ENCODE assay signal across 8 cellular contexts in the genomic region with DNA sequence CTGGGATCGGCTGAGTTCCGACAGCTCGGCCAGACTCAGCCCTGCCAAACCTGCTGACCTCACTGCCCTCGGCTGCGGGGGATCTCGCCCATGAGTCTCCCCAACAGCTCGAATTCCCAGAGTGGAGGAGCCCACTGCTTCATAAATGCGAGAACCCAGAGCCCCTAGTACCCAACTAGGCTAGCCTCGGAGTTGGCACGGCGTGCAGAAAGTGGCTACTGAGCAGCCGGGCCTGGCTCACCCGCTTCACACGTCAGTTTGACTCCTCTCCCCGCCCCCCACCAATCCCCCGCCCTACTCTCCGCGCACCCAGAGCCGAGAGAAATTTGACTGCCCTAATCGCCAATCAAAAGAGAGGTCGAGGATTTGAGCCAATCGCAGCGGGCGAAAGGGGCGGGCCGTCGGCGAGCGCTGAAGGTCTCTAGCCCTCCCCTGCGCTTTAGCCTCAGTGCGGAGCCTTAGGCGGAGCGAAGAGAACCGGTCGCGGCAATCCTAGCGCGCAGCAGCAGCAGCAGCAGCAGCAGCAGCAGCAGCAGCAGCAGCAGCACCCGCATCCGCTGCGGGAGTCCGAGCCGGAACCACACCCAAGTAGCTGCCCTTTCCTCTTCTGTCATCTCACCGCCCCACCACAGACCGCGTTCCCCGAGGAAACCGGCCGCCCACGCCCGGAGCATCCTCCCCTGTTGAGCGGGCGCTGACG. TPM values are rescaled to one million over a fixed set of nuclear protein-coding genes. Genes with fewer than 3 reads are reported as not detected.
DNase-seq lines count a peak whose midpoint lies in the region; ATAC-seq and TF ChIP-seq lines count a peak whose summit lies in the region.

A gene (plus strand): TSS at position 448 of the 700 bp plus-strand sequence. CDS start 264 bp downstream, outside the sequence.

- no peaks in the 10 kb centered on the region for H3K27me3 Mint-ChIP-seq in activated T-cell treated with anti-CD3 and anti-CD28 coated beads, Interleukin-2, amount 50 U/mL, for 24 hours

- H3K4me3 Mint-ChIP-seq in activated T-cell treated with anti-CD3 and anti-CD28 coated beads, Interleukin-2, amount 50 U/mL, for 24 hours, result peak within 1 kb of the TSS; percentile 96

- no peaks in the 10 kb centered on the region for H3K9me3 Mint-ChIP-seq in activated T-cell treated with anti-CD3 and anti-CD28 coated beads, Interleukin-2, amount 50 U/mL, for 24 hours

- in situ Hi-C loops in KBM-7 (cut with MboI; ENCODE audit: low pct_unique_long_range_greater_than_20kb, low sequenced_read_pairs), result no loop called here

- ATAC-seq in GM21717 (IDR thresholded peaks at IDR 0.05; ENCODE audit: unreplicated experiment), result peak; percentile 79

- no peaks in the 10 kb centered on the region for H3K27me3 ChIP-seq in mucosa of stomach (ENCODE audit: control insufficient read depth, insufficient read depth, low read length)

- peaks cover 47% of the 10 kb centered on the region for H3K36me3 Mint-ChIP-seq in activated T-cell treated with anti-CD3 and anti-CD28 coated beads, Interleukin-2, amount 50 U/mL, for 24 hours (ENCODE audit: low read depth)

- H3K36me3 ChIP-seq in mucosa of stomach (ENCODE audit: control insufficient read depth, insufficient read depth, low read length), result no peaks in the 10 kb centered on the region

- peaks cover 49% of the 10 kb centered on the region for H3K4me1 Mint-ChIP-seq in activated T-cell treated with anti-CD3 and anti-CD28 coated beads, Interleukin-2, amount 50 U/mL, for 24 hours (ENCODE audit: low read depth)

- H3K9me3 ChIP-seq in mucosa of stomach (ENCODE audit: control insufficient read depth, low read length), result no peaks in the 10 kb centered on the region

- peak within 1 kb of the TSS; percentile 99 for H3K27ac Mint-ChIP-seq in activated T-cell treated with anti-CD3 and anti-CD28 coated beads, Interleukin-2, amount 50 U/mL, for 24 hours

- TF ChIP-seq POLR2A in erythroblast (IDR thresholded peaks at IDR 0.05; ENCODE audit: low read length), result peak; percentile 95

- peak within 1 kb of the TSS; percentile 81 for H3K4me3 ChIP-seq in mucosa of stomach (ENCODE audit: low read length)

- peak within 1 kb of the TSS; percentile 77 for H3K9ac ChIP-seq in mucosa of stomach (ENCODE audit: low read length)

- peaks cover 7% of the 10 kb centered on the region for H3K4me1 ChIP-seq in mucosa of stomach (ENCODE audit: control insufficient read depth, insufficient read depth, low read length)

- peak; percentile 89 for DNase-seq in DMS153 treated with DMSO at 0.1 percent for 48 hours (lab: John Stamatoyannopoulos, UW; ENCODE audit: unreplicated experiment)
- DNase-seq in KBM-7, result peak; percentile 96
- DNase-seq in activated T-cell treated with anti-CD3 and anti-CD28 coated beads, Interleukin-2, amount 50 U/mL, for 24 hours, result peak; percentile 95
- DNase-seq in erythroblast (lab: John Stamatoyannopoulos, UW), result peak; percentile 97 to 98
- DNase-seq in stimulated activated CD8-positive, alpha-beta memory T cell treated with anti-CD3 and anti-CD28 coated beads, Interleukin-7, amount 100 ng/mL, for 1 hour (ENCODE audit: low read depth in 2 of 2), result peak; percentile 89 to 92

TF ChIP-seq in PFSK-1, 5 proteins besides CTCF, POLR2A, EP300 and RAD21:
- TF ChIP-seq TAF1 (IDR thresholded peaks at IDR 0.05; ENCODE audit: borderline replicate concordance, insufficient read depth, low read length) (peak; percentile 88), SIN3A (IDR thresholded peaks at IDR 0.05; ENCODE audit: borderline replicate concordance, insufficient read depth, low read length) (0 out of 2 replicates have a peak, but pooled peaks have one; percentile 20), POLR2AphosphoS5 (IDR thresholded peaks at IDR 0.05; ENCODE audit: low read depth, low read length) (peak; percentile 99), FOXP2 (optimal IDR thresholded peaks at IDR 0.05; ENCODE audit: borderline replicate concordance, extremely low read depth, extremely low read length, insufficient read depth) (peak; percentile 61)
- TF ChIP-seq, protein P1, sequence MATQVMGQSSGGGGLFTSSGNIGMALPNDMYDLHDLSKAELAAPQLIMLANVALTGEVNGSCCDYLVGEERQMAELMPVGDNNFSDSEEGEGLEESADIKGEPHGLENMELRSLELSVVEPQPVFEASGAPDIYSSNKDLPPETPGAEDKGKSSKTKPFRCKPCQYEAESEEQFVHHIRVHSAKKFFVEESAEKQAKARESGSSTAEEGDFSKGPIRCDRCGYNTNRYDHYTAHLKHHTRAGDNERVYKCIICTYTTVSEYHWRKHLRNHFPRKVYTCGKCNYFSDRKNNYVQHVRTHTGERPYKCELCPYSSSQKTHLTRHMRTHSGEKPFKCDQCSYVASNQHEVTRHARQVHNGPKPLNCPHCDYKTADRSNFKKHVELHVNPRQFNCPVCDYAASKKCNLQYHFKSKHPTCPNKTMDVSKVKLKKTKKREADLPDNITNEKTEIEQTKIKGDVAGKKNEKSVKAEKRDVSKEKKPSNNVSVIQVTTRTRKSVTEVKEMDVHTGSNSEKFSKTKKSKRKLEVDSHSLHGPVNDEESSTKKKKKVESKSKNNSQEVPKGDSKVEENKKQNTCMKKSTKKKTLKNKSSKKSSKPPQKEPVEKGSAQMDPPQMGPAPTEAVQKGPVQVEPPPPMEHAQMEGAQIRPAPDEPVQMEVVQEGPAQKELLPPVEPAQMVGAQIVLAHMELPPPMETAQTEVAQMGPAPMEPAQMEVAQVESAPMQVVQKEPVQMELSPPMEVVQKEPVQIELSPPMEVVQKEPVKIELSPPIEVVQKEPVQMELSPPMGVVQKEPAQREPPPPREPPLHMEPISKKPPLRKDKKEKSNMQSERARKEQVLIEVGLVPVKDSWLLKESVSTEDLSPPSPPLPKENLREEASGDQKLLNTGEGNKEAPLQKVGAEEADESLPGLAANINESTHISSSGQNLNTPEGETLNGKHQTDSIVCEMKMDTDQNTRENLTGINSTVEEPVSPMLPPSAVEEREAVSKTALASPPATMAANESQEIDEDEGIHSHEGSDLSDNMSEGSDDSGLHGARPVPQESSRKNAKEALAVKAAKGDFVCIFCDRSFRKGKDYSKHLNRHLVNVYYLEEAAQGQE (IDR thresholded peaks at IDR 0.05; ENCODE audit: insufficient read depth in 1 of 2, low read depth in 2 of 2, low read length in 2 of 2), result peak in 1 of 2 experiments; percentile 47; a peak in 1 of 4 replicates

RNA-seq across cellular contexts. Expression of the gene that starts here (rescaled TPM):
- 21.4 TPM for polyA plus RNA-seq in PFSK-1 (2012; ENCODE audit: insufficient read length, low read depth)

Comparison
In these comparisons a context has a peak if more than half of its experiments do, and no peak if none do; other contexts are left out.
1. Peak in every context shown above with its lines: DNase-seq, ATAC-seq and H3K4me3 ChIP-seq.